Comparison of ENCODE assay signal across 1 cellular context in the genomic region with DNA sequence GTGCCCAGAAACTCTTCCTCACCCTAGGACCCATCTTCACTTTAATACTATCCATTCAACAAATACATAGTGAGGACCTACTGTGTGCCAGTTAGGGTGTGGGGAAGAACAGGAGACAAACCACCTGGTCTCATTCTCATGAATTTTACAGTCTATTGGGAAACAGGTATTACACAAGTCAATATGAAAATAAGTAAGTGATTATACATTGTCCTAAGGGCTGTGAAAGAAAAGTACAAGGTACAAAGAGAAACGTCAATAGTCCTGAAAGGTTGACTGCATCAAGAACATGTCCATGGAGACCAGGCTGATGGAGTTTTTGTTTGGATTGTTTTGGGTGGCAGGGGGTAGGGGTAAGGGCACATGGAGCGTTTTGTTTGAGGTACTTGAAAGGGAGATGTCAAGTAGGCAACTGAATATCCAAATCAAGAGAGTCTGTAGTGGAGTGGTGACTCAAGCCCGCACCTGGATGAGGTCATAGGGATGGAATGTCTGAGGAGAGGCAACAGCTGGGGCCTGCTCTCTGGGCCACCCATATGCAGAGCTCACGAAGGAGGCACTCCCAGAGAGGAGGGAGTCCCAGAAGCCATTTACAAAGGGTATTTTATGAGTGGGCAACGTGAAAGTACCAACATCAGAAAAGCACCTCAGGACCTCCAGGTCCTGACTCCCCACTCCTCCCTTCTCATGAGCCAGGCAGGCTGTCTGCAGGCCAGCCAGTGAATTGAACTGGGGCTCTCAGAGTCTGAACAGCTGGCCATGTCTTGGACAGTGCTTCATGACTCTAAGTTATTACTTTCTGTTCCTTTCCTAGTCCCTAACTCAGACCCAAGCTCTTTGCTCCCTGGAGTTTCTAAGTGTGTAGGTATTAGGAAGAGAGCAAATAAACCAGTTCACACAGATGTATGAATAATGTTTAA.
TF ChIP-seq lines count a peak whose summit lies in the region.

No MANE protein-coding gene starts in this region.

TF ChIP-seq in HepG2, 621 proteins besides CTCF, POLR2A, EP300 and RAD21 (continued from another document and continues in another):
- TF ChIP-seq, protein P1, sequence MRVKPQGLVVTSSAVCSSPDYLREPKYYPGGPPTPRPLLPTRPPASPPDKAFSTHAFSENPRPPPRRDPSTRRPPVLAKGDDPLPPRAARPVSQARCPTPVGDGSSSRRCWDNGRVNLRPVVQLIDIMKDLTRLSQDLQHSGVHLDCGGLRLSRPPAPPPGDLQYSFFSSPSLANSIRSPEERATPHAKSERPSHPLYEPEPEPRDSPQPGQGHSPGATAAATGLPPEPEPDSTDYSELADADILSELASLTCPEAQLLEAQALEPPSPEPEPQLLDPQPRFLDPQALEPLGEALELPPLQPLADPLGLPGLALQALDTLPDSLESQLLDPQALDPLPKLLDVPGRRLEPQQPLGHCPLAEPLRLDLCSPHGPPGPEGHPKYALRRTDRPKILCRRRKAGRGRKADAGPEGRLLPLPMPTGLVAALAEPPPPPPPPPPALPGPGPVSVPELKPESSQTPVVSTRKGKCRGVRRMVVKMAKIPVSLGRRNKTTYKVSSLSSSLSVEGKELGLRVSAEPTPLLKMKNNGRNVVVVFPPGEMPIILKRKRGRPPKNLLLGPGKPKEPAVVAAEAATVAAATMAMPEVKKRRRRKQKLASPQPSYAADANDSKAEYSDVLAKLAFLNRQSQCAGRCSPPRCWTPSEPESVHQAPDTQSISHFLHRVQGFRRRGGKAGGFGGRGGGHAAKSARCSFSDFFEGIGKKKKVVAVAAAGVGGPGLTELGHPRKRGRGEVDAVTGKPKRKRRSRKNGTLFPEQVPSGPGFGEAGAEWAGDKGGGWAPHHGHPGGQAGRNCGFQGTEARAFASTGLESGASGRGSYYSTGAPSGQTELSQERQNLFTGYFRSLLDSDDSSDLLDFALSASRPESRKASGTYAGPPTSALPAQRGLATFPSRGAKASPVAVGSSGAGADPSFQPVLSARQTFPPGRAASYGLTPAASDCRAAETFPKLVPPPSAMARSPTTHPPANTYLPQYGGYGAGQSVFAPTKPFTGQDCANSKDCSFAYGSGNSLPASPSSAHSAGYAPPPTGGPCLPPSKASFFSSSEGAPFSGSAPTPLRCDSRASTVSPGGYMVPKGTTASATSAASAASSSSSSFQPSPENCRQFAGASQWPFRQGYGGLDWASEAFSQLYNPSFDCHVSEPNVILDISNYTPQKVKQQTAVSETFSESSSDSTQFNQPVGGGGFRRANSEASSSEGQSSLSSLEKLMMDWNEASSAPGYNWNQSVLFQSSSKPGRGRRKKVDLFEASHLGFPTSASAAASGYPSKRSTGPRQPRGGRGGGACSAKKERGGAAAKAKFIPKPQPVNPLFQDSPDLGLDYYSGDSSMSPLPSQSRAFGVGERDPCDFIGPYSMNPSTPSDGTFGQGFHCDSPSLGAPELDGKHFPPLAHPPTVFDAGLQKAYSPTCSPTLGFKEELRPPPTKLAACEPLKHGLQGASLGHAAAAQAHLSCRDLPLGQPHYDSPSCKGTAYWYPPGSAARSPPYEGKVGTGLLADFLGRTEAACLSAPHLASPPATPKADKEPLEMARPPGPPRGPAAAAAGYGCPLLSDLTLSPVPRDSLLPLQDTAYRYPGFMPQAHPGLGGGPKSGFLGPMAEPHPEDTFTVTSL (CRISPR knock-in tag; IDR thresholded peaks at IDR 0.05; ENCODE audit: borderline replicate concordance) = peak; percentile 59; the same call in 1 of the 2 replicates
- TF ChIP-seq, protein P2, sequence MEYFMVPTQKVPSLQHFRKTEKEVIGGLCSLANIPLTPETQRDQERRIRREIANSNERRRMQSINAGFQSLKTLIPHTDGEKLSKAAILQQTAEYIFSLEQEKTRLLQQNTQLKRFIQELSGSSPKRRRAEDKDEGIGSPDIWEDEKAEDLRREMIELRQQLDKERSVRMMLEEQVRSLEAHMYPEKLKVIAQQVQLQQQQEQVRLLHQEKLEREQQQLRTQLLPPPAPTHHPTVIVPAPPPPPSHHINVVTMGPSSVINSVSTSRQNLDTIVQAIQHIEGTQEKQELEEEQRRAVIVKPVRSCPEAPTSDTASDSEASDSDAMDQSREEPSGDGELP (IDR thresholded peaks at IDR 0.05; ENCODE audit: borderline replicate concordance, low read depth) = peak; percentile 77; the same call in 1 of the 2 replicates
- TF ChIP-seq ZEB1 (IDR thresholded peaks at IDR 0.05; ENCODE audit: insufficient replicate concordance, low read depth) (peak; percentile 11), TAF1 (CRISPR knock-in tag; IDR thresholded peaks at IDR 0.05) (peak; percentile 19; the same call in 1 of the 2 replicates), HNF4A (CRISPR knock-in tag; IDR thresholded peaks at IDR 0.05) (peak; percentile 77), TARDBP (CRISPR knock-in tag; IDR thresholded peaks at IDR 0.05) (peak; percentile 60; the same call in 1 of the 2 replicates), TBX2 (CRISPR knock-in tag; IDR thresholded peaks at IDR 0.05; ENCODE audit: borderline replicate concordance) (0 out of 2 replicates have a peak, but pooled peaks have one; percentile 35), SRY (CRISPR knock-in tag; IDR thresholded peaks at IDR 0.05) (no peak), CEBPB (IDR thresholded peaks at IDR 0.05; ENCODE audit: borderline replicate concordance, low read depth, low read length) (peak; percentile 83; the same call in 1 of the 2 replicates), PHF21A (CRISPR knock-in tag; IDR thresholded peaks at IDR 0.05) (peak; percentile 3; the same call in 1 of the 2 replicates), FOSL2 (CRISPR knock-in tag; IDR thresholded peaks at IDR 0.05) (peak; percentile 89), HDAC1 (CRISPR knock-in tag; IDR thresholded peaks at IDR 0.05) (peak; percentile 43), POGZ (CRISPR knock-in tag; IDR thresholded peaks at IDR 0.05) (peak; percentile 53; the same call in 1 of the 2 replicates), MIXL1 (CRISPR knock-in tag; IDR thresholded peaks at IDR 0.05) (0 out of 2 replicates have a peak, but pooled peaks have one; percentile 20), CHD4 (IDR thresholded peaks at IDR 0.05; ENCODE audit: borderline replicate concordance, low read length) (peak; percentile 89; the same call in 1 of the 2 replicates), ZNF296 (CRISPR knock-in tag; conservative IDR thresholded peaks at IDR 0.05) (no peak), ZBTB1 (CRISPR knock-in tag; IDR thresholded peaks at IDR 0.05; ENCODE audit: borderline replicate concordance) (no peak), KDM1A (CRISPR knock-in tag; IDR thresholded peaks at IDR 0.05) (0 out of 2 replicates have a peak, but pooled peaks have one; percentile 42), ZNF713 (CRISPR knock-in tag; IDR thresholded peaks at IDR 0.05) (no peak), TBX3 (IDR thresholded peaks at IDR 0.05; ENCODE audit: borderline replicate concordance) (peak; percentile 62; the same call in 1 of the 2 replicates), ZFX (CRISPR knock-in tag; IDR thresholded peaks at IDR 0.05; ENCODE audit: low read depth) (peak; percentile 44; the same call in 1 of the 2 replicates), SMAD3 (CRISPR knock-in tag; IDR thresholded peaks at IDR 0.05) (0 out of 2 replicates have a peak, but pooled peaks have one; percentile 15), JUND (CRISPR knock-in tag; IDR thresholded peaks at IDR 0.05) (peak; percentile 88), ASH2L (IDR thresholded peaks at IDR 0.05; ENCODE audit: insufficient read length, low read depth, low read length) (peak; percentile 45), BCL6 (CRISPR knock-in tag; IDR thresholded peaks at IDR 0.05) (peak; percentile 65), HOXA3 (CRISPR knock-in tag; IDR thresholded peaks at IDR 0.05) (0 out of 2 replicates have a peak, but pooled peaks have one; percentile 42), TCF12 (IDR thresholded peaks at IDR 0.05) (no peak), TCF12 (CRISPR knock-in tag; IDR thresholded peaks at IDR 0.05) (0 out of 2 replicates have a peak, but pooled peaks have one; percentile 47), ZMYM2 (CRISPR knock-in tag; IDR thresholded peaks at IDR 0.05) (0 out of 2 replicates have a peak, but pooled peaks have one; percentile 26), NCOR1 (IDR thresholded peaks at IDR 0.05; ENCODE audit: borderline replicate concordance, low read length) (peak; percentile 90; the same call in 1 of the 2 replicates), SKI (IDR thresholded peaks at IDR 0.05; ENCODE audit: partially characterized antibody) (peak; percentile 14)
- TF ChIP-seq, protein P3, sequence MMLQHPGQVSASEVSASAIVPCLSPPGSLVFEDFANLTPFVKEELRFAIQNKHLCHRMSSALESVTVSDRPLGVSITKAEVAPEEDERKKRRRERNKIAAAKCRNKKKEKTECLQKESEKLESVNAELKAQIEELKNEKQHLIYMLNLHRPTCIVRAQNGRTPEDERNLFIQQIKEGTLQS (CRISPR knock-in tag; IDR thresholded peaks at IDR 0.05) = peak; percentile 92
- TF ChIP-seq, protein P4, sequence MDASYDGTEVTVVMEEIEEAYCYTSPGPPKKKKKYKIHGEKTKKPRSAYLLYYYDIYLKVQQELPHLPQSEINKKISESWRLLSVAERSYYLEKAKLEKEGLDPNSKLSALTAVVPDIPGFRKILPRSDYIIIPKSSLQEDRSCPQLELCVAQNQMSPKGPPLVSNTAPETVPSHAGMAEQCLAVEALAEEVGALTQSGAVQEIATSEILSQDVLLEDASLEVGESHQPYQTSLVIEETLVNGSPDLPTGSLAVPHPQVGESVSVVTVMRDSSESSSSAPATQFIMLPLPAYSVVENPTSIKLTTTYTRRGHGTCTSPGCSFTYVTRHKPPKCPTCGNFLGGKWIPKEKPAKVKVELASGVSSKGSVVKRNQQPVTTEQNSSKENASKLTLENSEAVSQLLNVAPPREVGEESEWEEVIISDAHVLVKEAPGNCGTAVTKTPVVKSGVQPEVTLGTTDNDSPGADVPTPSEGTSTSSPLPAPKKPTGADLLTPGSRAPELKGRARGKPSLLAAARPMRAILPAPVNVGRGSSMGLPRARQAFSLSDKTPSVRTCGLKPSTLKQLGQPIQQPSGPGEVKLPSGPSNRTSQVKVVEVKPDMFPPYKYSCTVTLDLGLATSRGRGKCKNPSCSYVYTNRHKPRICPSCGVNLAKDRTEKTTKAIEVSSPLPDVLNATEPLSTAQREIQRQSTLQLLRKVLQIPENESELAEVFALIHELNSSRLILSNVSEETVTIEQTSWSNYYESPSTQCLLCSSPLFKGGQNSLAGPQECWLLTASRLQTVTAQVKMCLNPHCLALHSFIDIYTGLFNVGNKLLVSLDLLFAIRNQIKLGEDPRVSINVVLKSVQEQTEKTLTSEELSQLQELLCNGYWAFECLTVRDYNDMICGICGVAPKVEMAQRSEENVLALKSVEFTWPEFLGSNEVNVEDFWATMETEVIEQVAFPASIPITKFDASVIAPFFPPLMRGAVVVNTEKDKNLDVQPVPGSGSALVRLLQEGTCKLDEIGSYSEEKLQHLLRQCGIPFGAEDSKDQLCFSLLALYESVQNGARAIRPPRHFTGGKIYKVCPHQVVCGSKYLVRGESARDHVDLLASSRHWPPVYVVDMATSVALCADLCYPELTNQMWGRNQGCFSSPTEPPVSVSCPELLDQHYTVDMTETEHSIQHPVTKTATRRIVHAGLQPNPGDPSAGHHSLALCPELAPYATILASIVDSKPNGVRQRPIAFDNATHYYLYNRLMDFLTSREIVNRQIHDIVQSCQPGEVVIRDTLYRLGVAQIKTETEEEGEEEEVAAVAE (CRISPR knock-in tag; IDR thresholded peaks at IDR 0.05; ENCODE audit: borderline replicate concordance) = 0 out of 2 replicates have a peak, but pooled peaks have one; percentile 9
- TF ChIP-seq, protein P5, sequence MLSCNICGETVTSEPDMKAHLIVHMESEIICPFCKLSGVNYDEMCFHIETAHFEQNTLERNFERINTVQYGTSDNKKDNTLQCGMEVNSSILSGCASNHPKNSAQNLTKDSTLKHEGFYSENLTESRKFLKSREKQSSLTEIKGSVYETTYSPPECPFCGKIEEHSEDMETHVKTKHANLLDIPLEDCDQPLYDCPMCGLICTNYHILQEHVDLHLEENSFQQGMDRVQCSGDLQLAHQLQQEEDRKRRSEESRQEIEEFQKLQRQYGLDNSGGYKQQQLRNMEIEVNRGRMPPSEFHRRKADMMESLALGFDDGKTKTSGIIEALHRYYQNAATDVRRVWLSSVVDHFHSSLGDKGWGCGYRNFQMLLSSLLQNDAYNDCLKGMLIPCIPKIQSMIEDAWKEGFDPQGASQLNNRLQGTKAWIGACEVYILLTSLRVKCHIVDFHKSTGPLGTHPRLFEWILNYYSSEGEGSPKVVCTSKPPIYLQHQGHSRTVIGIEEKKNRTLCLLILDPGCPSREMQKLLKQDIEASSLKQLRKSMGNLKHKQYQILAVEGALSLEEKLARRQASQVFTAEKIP (CRISPR knock-in tag; IDR thresholded peaks at IDR 0.05; ENCODE audit: borderline replicate concordance) = no peak
- TF ChIP-seq, protein P6, sequence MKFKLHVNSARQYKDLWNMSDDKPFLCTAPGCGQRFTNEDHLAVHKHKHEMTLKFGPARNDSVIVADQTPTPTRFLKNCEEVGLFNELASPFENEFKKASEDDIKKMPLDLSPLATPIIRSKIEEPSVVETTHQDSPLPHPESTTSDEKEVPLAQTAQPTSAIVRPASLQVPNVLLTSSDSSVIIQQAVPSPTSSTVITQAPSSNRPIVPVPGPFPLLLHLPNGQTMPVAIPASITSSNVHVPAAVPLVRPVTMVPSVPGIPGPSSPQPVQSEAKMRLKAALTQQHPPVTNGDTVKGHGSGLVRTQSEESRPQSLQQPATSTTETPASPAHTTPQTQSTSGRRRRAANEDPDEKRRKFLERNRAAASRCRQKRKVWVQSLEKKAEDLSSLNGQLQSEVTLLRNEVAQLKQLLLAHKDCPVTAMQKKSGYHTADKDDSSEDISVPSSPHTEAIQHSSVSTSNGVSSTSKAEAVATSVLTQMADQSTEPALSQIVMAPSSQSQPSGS (CRISPR knock-in tag; IDR thresholded peaks at IDR 0.05) = peak; percentile 85
- TF ChIP-seq, protein P7, sequence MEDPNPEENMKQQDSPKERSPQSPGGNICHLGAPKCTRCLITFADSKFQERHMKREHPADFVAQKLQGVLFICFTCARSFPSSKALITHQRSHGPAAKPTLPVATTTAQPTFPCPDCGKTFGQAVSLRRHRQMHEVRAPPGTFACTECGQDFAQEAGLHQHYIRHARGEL (CRISPR knock-in tag; IDR thresholded peaks at IDR 0.05) = no peak
- TF ChIP-seq, protein P8, sequence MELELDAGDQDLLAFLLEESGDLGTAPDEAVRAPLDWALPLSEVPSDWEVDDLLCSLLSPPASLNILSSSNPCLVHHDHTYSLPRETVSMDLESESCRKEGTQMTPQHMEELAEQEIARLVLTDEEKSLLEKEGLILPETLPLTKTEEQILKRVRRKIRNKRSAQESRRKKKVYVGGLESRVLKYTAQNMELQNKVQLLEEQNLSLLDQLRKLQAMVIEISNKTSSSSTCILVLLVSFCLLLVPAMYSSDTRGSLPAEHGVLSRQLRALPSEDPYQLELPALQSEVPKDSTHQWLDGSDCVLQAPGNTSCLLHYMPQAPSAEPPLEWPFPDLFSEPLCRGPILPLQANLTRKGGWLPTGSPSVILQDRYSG (CRISPR knock-in tag; IDR thresholded peaks at IDR 0.05) = no peak
